In genomic region chr2:241702405-241703127, GRCh38 we compare ENCODE assay signal across 1 cellular context.
TF ChIP-seq lines count a peak whose summit lies in the region.

No MANE protein-coding gene starts in this region.

TF ChIP-seq in HepG2, 621 proteins besides CTCF, POLR2A, EP300 and RAD21 (continued from another document and continues in another):
- TF ChIP-seq AHDC1 (CRISPR knock-in tag; IDR thresholded peaks at IDR 0.05; ENCODE audit: borderline replicate concordance): no peak
- TF ChIP-seq FOXC1 (CRISPR knock-in tag; IDR thresholded peaks at IDR 0.05; ENCODE audit: borderline replicate concordance): peak; percentile 89
- no peak for TF ChIP-seq ZNF839 (CRISPR knock-in tag; IDR thresholded peaks at IDR 0.05; ENCODE audit: borderline replicate concordance)
- peak; percentile 52 for TF ChIP-seq STAG1 (CRISPR knock-in tag; IDR thresholded peaks at IDR 0.05)
- TF ChIP-seq TOE1 (CRISPR knock-in tag; IDR thresholded peaks at IDR 0.05): no peak
- peak; percentile 46; the same call in 1 of the 2 replicates for TF ChIP-seq ZNF292 (CRISPR knock-in tag; IDR thresholded peaks at IDR 0.05; ENCODE audit: borderline replicate concordance, low read depth)
- peak; percentile 70 for TF ChIP-seq ZNF274 (CRISPR knock-in tag; IDR thresholded peaks at IDR 0.05)
- TF ChIP-seq TBL1XR1 (IDR thresholded peaks at IDR 0.05; ENCODE audit: borderline replicate concordance, low read length, partially characterized antibody): no peak
- no peak for TF ChIP-seq ZSCAN30 (CRISPR knock-in tag; IDR thresholded peaks at IDR 0.05)
- TF ChIP-seq ZC3H4 (CRISPR knock-in tag; IDR thresholded peaks at IDR 0.05; ENCODE audit: borderline replicate concordance): peak; percentile 68; the same call in 1 of the 2 replicates
- TF ChIP-seq ZBTB33 (CRISPR knock-in tag; IDR thresholded peaks at IDR 0.05): no peak
- no peak for TF ChIP-seq ZNF557 (CRISPR knock-in tag; IDR thresholded peaks at IDR 0.05)
- no peak for TF ChIP-seq ZNF616 (CRISPR knock-in tag; IDR thresholded peaks at IDR 0.05; ENCODE audit: low read depth)
- TF ChIP-seq REST (IDR thresholded peaks at IDR 0.05; ENCODE audit: borderline replicate concordance in 1 of 2, low read depth in 1 of 2, low read length in 2 of 2): no peak
- TF ChIP-seq BRCA1 (CRISPR knock-in tag; IDR thresholded peaks at IDR 0.05): no peak
- peak; percentile 78 for TF ChIP-seq AKAP8 (CRISPR knock-in tag; IDR thresholded peaks at IDR 0.05)
- TF ChIP-seq ZNF121 (CRISPR knock-in tag; IDR thresholded peaks at IDR 0.05): peak; percentile 49; the same call in 1 of the 2 replicates
- TF ChIP-seq ZNF737 (CRISPR knock-in tag; IDR thresholded peaks at IDR 0.05; ENCODE audit: borderline replicate concordance): no peak
- TF ChIP-seq PITX1 (CRISPR knock-in tag; IDR thresholded peaks at IDR 0.05): peak; percentile 50; the same call in 1 of the 2 replicates
- peak; percentile 63 for TF ChIP-seq SRSF1 (optimal IDR thresholded peaks at IDR 0.05; ENCODE audit: low read depth, low read length)
- 0 out of 2 replicates have a peak, but pooled peaks have one; percentile 41 for TF ChIP-seq ATF3 (CRISPR knock-in tag; IDR thresholded peaks at IDR 0.05)
- peak; percentile 18; the same call in 1 of the 2 replicates for TF ChIP-seq ZNF546 (CRISPR knock-in tag; conservative IDR thresholded peaks at IDR 0.05)
- no peak for TF ChIP-seq SMAD1 (CRISPR knock-in tag; IDR thresholded peaks at IDR 0.05; ENCODE audit: borderline replicate concordance, low read depth)
- no peak for TF ChIP-seq HOXD1 (CRISPR knock-in tag; IDR thresholded peaks at IDR 0.05)
- no peak for TF ChIP-seq MTA3 (CRISPR knock-in tag; IDR thresholded peaks at IDR 0.05)
- no peak for TF ChIP-seq RFXANK (CRISPR knock-in tag; IDR thresholded peaks at IDR 0.05)
- no peak for TF ChIP-seq MYPOP (CRISPR knock-in tag; IDR thresholded peaks at IDR 0.05)
- peak; percentile 49; the same call in 1 of the 2 replicates for TF ChIP-seq CREBL2 (CRISPR knock-in tag; IDR thresholded peaks at IDR 0.05; ENCODE audit: borderline replicate concordance)
- TF ChIP-seq SAFB2 (CRISPR knock-in tag; IDR thresholded peaks at IDR 0.05; ENCODE audit: borderline replicate concordance, low read depth): no peak
- no peak for TF ChIP-seq EHMT2 (IDR thresholded peaks at IDR 0.05; ENCODE audit: borderline replicate concordance, low read depth, low read length)
- TF ChIP-seq PRDM15 (CRISPR knock-in tag; IDR thresholded peaks at IDR 0.05): no peak
- TF ChIP-seq NFAT5 (CRISPR knock-in tag; IDR thresholded peaks at IDR 0.05): no peak; the same call in 1 of the 2 replicates
- TF ChIP-seq ZNF350 (CRISPR knock-in tag; IDR thresholded peaks at IDR 0.05; ENCODE audit: borderline replicate concordance, low read depth): peak; percentile 25; the same call in 1 of the 2 replicates
- TF ChIP-seq MLLT10 (CRISPR knock-in tag; IDR thresholded peaks at IDR 0.05): no peak
- no peak for TF ChIP-seq ZSCAN21 (CRISPR knock-in tag; IDR thresholded peaks at IDR 0.05; ENCODE audit: borderline replicate concordance)
- TF ChIP-seq NR3C1 (CRISPR knock-in tag; IDR thresholded peaks at IDR 0.05): no peak
- TF ChIP-seq ZNF451 (CRISPR knock-in tag; IDR thresholded peaks at IDR 0.05): 0 out of 2 replicates have a peak, but pooled peaks have one; percentile 46
- TF ChIP-seq THAP11 (CRISPR knock-in tag; IDR thresholded peaks at IDR 0.05): no peak
- no peak for TF ChIP-seq ZNF83 (CRISPR knock-in tag; IDR thresholded peaks at IDR 0.05; ENCODE audit: borderline replicate concordance)
- no peak for TF ChIP-seq TP53 (CRISPR knock-in tag; conservative IDR thresholded peaks at IDR 0.05)
